ENCODE assay signal across 9 cellular contexts in the genomic region with DNA sequence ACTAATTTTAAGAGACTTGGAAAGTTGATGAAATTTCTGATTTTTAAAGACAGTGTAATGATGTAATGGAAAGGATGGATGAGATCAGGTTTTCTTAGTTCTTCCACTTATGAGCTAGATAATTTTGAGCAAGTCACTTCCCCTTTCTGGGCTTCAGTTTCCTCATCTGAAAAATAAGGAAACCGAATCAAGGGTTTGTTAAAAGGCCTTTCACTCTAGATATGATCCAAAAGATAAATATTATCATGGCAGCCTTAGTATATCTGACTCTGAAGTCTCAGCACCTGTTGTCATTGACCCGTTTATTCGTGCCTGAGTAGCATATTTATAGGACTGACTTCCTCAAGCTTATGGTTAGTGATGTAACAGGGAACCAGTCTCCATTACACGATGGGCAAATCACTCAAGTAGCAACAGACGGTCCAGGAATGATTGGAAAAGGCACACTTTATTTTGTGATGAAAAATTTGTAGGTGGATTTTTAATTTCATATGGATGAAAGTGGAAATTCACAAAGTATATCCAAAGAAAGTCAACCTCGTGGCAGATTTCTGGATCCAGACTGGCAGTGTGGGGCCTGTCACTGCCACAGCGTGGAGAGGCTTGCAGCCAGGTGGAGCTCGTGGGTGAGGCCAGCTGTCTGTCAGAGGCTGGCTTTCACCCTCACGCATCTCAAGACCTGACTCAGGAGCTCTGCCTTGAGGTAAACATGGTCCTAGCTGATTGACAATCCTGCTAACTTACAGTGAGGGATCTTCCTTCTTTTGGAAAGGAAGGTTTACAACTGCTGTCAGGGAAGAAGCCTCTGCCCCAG.
DNase-seq lines count a peak whose midpoint lies in the region; ATAC-seq, FAIRE-seq and TF ChIP-seq lines count a peak whose summit lies in the region.
"Had no signal": no experiment of that assay in that cellular context is flagged by ENCODE, and none has a peak within 500 bp of the region (broad histone marks: within the 10 kb centered on the region; RNA-seq: fewer than 3 reads in every experiment).

No MANE protein-coding gene starts in this region.

- TF ChIP-seq CTCF in GM12872 (IDR thresholded peaks at IDR 0.05; ENCODE audit: insufficient read depth, low read depth, low read length) = peak; percentile 41
- no peak for TF ChIP-seq CTCF in HL-60 (IDR thresholded peaks at IDR 0.05; ENCODE audit: insufficient read depth, low read length)
- TF ChIP-seq CTCF in epithelial cell of esophagus (IDR thresholded peaks at IDR 0.05; ENCODE audit: insufficient read depth, low read depth, low read length, missing control alignments) = peak; percentile 18
- TF ChIP-seq CTCF in tibial nerve (IDR thresholded peaks at IDR 0.05) = no peak

- no peaks in the 10 kb centered on the region for H3K9me3 Mint-ChIP-seq in CD8-positive, alpha-beta memory T cell

- POLR2A ChIA-PET in CD8-positive, alpha-beta memory T cell (lab: Charles Lee) = interaction anchor here (1.0 kb wide), 1 partner anchor 17 kb away, joined by 4 read pairs; no protein-coding TSS in a partner anchor

- no peaks in the 10 kb centered on the region for H3K27me3 Mint-ChIP-seq in CD8-positive, alpha-beta memory T cell

- TF ChIP-seq POLR2A in tibial nerve (IDR thresholded peaks at IDR 0.05) = no peak

- peak overlapping the region; percentile 70 for H3K27ac ChIP-seq in HL-60 (replicated peaks)
- no peak overlapping the region for H3K27ac ChIP-seq in CD8-positive, alpha-beta memory T cell (ENCODE audit: low read depth, low read length)
- H3K27ac ChIP-seq in tibial nerve = peak overlapping the region in 2 of 4 donors; percentile 34

- 77 to 87% methylated on average over 9 of the region's 9 CpGs for WGBS in tibial nerve, 2 donors

- CTCF ChIA-PET in CD8-positive, alpha-beta memory T cell (lab: Charles Lee) = interaction anchor here (0.9 to 1.9 kb wide), 4 partner anchors 10 to 72 kb away, joined by 3 to 6 read pairs (median 3); no protein-coding TSS in a partner anchor

- peaks cover 10% of the 10 kb centered on the region for H3K4me1 ChIP-seq in CD8-positive, alpha-beta memory T cell (ENCODE audit: insufficient read depth, low read length)
- H3K4me1 ChIP-seq in tibial nerve (peaks cover 0 to 8% (median 0%) of the 10 kb centered on the region in 4 donors), HAP-1 (no peaks in the 10 kb centered on the region)

- H3K4me3 ChIP-seq in HL-60 (replicated peaks; ENCODE audit: insufficient read depth, low read length) (no peak overlapping the region), epithelial cell of esophagus (ENCODE audit: low read length) (no peak overlapping the region), tibial nerve (no peak overlapping the region), HAP-1 (no peak overlapping the region)
- H3K4me3 ChIP-seq in CD8-positive, alpha-beta memory T cell (ENCODE audit: low read length) = no peak overlapping the region

- H3K27me3 ChIP-seq in HL-60 (ENCODE audit: insufficient read depth, poor library complexity, severe bottlenecking) = no peaks in the 10 kb centered on the region
- H3K27me3 ChIP-seq in CD8-positive, alpha-beta memory T cell (ENCODE audit: insufficient read depth, low read length, poor library complexity, severe bottlenecking) = no peaks in the 10 kb centered on the region
- no peaks in the 10 kb centered on the region for H3K27me3 ChIP-seq in tibial nerve
- no peaks in the 10 kb centered on the region for H3K27me3 ChIP-seq in HAP-1 (ENCODE audit: low read depth)

- no peak for FAIRE-seq in HTR-8/SVneo (lab: Jason Lieb, UNC)
- FAIRE-seq: endothelial cell of umbilical vein had no signal

- peak overlapping the region in 4 of 8 donors; percentile 29 to 86 (median 60) for H3K27ac Mint-ChIP-seq in CD8-positive, alpha-beta memory T cell

- ATAC-seq in GM19395 (IDR thresholded peaks at IDR 0.05; ENCODE audit: unreplicated experiment) = peak; percentile 46

- in situ Hi-C loops in HAP-1 (cut with MboI; ENCODE audit: low sequenced_read_pairs) = no loop called here

- TF ChIP-seq EP300 in tibial nerve (IDR thresholded peaks at IDR 0.05) = peak in 1 of 2 donors; percentile 52

- peaks cover 16 to 27% (median 20%) of the 10 kb centered on the region in 3 donors for H3K4me1 Mint-ChIP-seq in CD8-positive, alpha-beta memory T cell

- no peak overlapping the region for H3K4me3 Mint-ChIP-seq in CD8-positive, alpha-beta memory T cell

- no peaks in the 10 kb centered on the region for H3K9me3 ChIP-seq in CD8-positive, alpha-beta memory T cell (ENCODE audit: low read length)
- H3K9me3 ChIP-seq in tibial nerve (no peaks in the 10 kb centered on the region), HAP-1 (no peaks in the 10 kb centered on the region)

- no peaks in the 10 kb centered on the region for H3K36me3 ChIP-seq in CD8-positive, alpha-beta memory T cell (ENCODE audit: insufficient read depth, low read length)
- H3K36me3 ChIP-seq in tibial nerve = no peaks in the 10 kb centered on the region
- no peaks in the 10 kb centered on the region for H3K36me3 ChIP-seq in HAP-1 (replicated peaks)

- H3K36me3 Mint-ChIP-seq in CD8-positive, alpha-beta memory T cell = no peaks in the 10 kb centered on the region

- DNase-seq in HL-60 (ENCODE audit: low read depth in 1 of 2, low spot score in 1 of 2) (peak; percentile 75 to 79), epithelial cell of esophagus (ENCODE audit: low read depth) (peak; percentile 15), HTR-8/SVneo (ENCODE audit: insufficient read length, low spot score) (no peak), tibial nerve (ENCODE audit: low spot score in 2 of 2) (no peak), HAP-1 (ENCODE audit: low spot score in 2 of 2) (no peak)
- no peak for DNase-seq in CD8-positive, alpha-beta memory T cell

Comparison
In these comparisons a context has a peak if more than half of its experiments do, and no peak if none do; other contexts are left out.
1. CTCF ChIP-seq: peak in GM12872 (single experiment) and epithelial cell of esophagus (single experiment); none in HL-60 (single experiment) and tibial nerve (0 of 5).
2. DNase-seq: peak in HL-60 (2 of 2) and epithelial cell of esophagus (single experiment); none in CD8-positive, alpha-beta memory T cell (0 of 5), HTR-8/SVneo (single experiment), tibial nerve (0 of 2) and HAP-1 (0 of 2).